ENCODE assay signal across 24 cellular contexts in the genomic region with DNA sequence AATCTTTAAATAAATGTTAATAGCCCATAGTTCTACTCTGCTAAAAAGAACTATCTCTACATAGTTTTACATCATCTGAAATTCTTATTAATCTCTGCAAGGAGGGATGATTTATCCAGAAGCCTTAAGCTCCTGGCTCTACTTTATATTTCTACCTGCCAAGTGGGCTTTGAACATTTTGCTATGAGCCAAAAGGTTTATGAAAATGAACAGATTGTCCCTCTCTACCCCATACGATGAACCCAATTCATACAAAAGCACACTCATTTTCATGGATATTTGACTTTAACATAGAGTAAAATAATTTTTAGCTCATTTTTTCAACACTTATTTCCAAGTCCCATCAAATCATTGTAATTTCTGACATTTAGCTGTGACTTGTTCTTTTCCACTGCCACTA.
"Had no signal": no experiment of that assay in that cellular context is flagged by ENCODE, and none has a peak within 500 bp of the region (broad histone marks: within the 10 kb centered on the region; RNA-seq: fewer than 3 reads in every experiment).

No MANE protein-coding gene starts in this region.

- DNase-seq: colonic mucosa; cortex of kidney; dermis blood vessel endothelial cell; dorsolateral prefrontal cortex; effector CD4-positive, alpha-beta T cell; effector CD8-positive, alpha-beta T cell; effector memory CD4-positive, alpha-beta T cell; effector memory CD8-positive, alpha-beta T cell; endodermal cell; erythroblast; esophagus squamous epithelium; foreskin fibroblast; foreskin keratinocyte; foreskin melanocyte; gastrocnemius medialis; glutamatergic neuron; head of caudate nucleus; heart left ventricle; heart right ventricle had no signal

- H3K36me3 ChIP-seq: colonic mucosa, esophagus muscularis mucosa, esophagus squamous epithelium, gastrocnemius medialis, gastroesophageal sphincter, heart left ventricle, heart right ventricle had no signal

- H3K27ac ChIP-seq: colonic mucosa, coronary artery, epithelial cell of prostate, esophagus muscularis mucosa, esophagus squamous epithelium, foreskin keratinocyte, gastrocnemius medialis, gastroesophageal sphincter, heart left ventricle, heart right ventricle, hepatocyte had no signal

- H3K9me3 ChIP-seq: colonic mucosa, gastrocnemius medialis had no signal

- H3K27me3 ChIP-seq: colonic mucosa, esophagus muscularis mucosa, esophagus squamous epithelium, foreskin keratinocyte, gastrocnemius medialis, gastroesophageal sphincter, heart left ventricle, heart right ventricle, hepatocyte had no signal

- H3K4me1 ChIP-seq: colonic mucosa, esophagus muscularis mucosa, esophagus squamous epithelium, foreskin keratinocyte, gastrocnemius medialis, gastroesophageal sphincter, heart left ventricle, heart right ventricle had no signal

- H3K4me3 ChIP-seq: colonic mucosa, coronary artery, dorsolateral prefrontal cortex, esophagus muscularis mucosa, esophagus squamous epithelium, gastrocnemius medialis, gastroesophageal sphincter, heart left ventricle, heart right ventricle, hepatocyte had no signal
